Comparison of ENCODE assay signal across 26 cellular contexts in the genomic region with DNA sequence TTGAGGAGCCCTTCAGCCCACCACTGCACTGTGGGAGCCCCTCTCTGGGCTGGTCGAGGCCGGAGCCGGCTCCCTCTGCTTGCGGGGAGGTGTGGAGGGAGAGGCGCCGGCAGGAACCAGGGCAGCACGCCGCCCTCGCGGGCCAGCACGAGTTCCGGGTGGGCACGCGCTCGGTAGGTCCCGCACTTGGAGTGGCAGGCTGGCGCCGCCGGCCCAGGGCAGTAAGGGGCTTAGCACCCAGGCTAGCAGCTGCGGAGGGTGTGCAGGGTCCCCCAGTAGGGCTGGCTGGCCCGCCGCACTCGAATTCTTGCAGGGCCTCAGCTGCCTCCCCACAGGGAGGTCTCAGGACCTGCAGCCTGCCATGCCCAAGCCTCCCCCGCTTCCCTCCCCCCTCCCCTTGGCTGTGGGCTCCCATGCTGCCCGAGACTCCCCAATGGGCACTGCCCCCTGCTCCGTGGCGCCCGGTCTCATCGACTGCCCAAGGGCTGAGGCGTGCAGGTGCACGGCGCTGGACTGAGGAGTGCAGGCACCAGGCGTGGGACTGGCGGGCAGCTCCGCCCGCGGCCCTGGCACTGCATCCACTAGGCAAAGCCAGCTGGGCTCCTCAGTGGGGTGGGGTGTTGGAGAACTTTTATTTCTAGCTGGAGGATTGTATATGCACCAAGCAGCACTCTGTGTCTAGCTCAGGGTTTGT.
"Had no signal": no experiment of that assay in that cellular context is flagged by ENCODE, and none has a peak within 500 bp of the region (broad histone marks: within the 10 kb centered on the region; RNA-seq: fewer than 3 reads in every experiment).

No MANE protein-coding gene starts in this region.

- DNase-seq: head of caudate nucleus; hippocampal formation; left ventricle myocardium inferior; mesendoderm; naive B cell; natural killer cell; nephron progenitor cell; stimulated activated CD4-positive, alpha-beta T cell treated with anti-CD3 and anti-CD28 coated beads, Interleukin-12 subunit alpha, Interleukin-12 subunit beta, amount 100 ng/mL, for 4 hours; stimulated activated CD4-positive, alpha-beta T cell treated with anti-CD3 and anti-CD28 coated beads, Interleukin-15, amount 100 ng/mL, for 24 hours; stimulated activated CD4-positive, alpha-beta T cell treated with anti-CD3 and anti-CD28 coated beads, Interleukin-2, amount 100 ng/mL, for 24 hours; stimulated activated CD4-positive, alpha-beta T cell treated with anti-CD3 and anti-CD28 coated beads, Interleukin-4, amount 100 ng/mL, for 1 hour; stimulated activated naive CD4-positive, alpha-beta T cell; stomach; tibial artery; trophoblast cell had no signal

- ATAC-seq: natural killer cell, right lobe of liver had no signal

- H3K9me3 ChIP-seq: left ventricle myocardium inferior, ovary, right atrium auricular region, right lobe of liver, thoracic aorta, tibial artery, vagina had no signal

- H3K9me3 Mint-ChIP-seq: mesothelial cell of epicardium, natural killer cell had no signal

- H3K4me1 ChIP-seq: left ventricle myocardium inferior, neural progenitor cell, right atrium auricular region, right lobe of liver, stomach, tibial artery, vagina had no signal

- H3K36me3 Mint-ChIP-seq: mesothelial cell of epicardium, naive B cell, natural killer cell, neural progenitor cell had no signal

- FAIRE-seq: keratinocyte had no signal

- H3K36me3 ChIP-seq: left ventricle myocardium inferior, neural progenitor cell, ovary, right atrium auricular region, right lobe of liver, stomach, thoracic aorta, tibial artery, vagina had no signal

- H3K27me3 ChIP-seq: neural progenitor cell, ovary, right atrium auricular region, right lobe of liver, stomach, tibial artery, vagina had no signal

- H3K27ac Mint-ChIP-seq: mesothelial cell of epicardium, naive B cell, natural killer cell, nephron progenitor cell, neural progenitor cell, progenitor cell of endocrine pancreas had no signal

- H3K27ac ChIP-seq: left ventricle myocardium inferior, neural progenitor cell, ovary, right atrium auricular region, right lobe of liver, stomach, thoracic aorta, tibial artery, vagina had no signal

- H3K4me1 Mint-ChIP-seq: mesothelial cell of epicardium, naive B cell, nephron progenitor cell, neural progenitor cell had no signal

- H3K9ac ChIP-seq: neural progenitor cell had no signal

- H3K4me3 Mint-ChIP-seq: mesothelial cell of epicardium, naive B cell, natural killer cell, nephron progenitor cell had no signal

- H3K4me3 ChIP-seq: left ventricle myocardium inferior, lung, neural progenitor cell, ovary, right atrium auricular region, right lobe of liver, smooth muscle cell, stomach, thoracic aorta, tibial artery, vagina had no signal

- H3K27me3 Mint-ChIP-seq: progenitor cell of endocrine pancreas had no signal
